In genomic region chr10:1056326-1057105, GRCh38 we compare ENCODE assay signal across 1 cellular context.
TF ChIP-seq lines count a peak whose summit lies in the region.

A gene with protein sequence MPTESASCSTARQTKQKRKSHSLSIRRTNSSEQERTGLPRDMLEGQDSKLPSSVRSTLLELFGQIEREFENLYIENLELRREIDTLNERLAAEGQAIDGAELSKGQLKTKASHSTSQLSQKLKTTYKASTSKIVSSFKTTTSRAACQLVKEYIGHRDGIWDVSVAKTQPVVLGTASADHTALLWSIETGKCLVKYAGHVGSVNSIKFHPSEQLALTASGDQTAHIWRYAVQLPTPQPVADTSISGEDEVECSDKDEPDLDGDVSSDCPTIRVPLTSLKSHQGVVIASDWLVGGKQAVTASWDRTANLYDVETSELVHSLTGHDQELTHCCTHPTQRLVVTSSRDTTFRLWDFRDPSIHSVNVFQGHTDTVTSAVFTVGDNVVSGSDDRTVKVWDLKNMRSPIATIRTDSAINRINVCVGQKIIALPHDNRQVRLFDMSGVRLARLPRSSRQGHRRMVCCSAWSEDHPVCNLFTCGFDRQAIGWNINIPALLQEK (plus strand): TSS chr10:1056385. CDS start chr10:1072156, 15,771 bp downstream.

TF ChIP-seq in HEK293, 187 proteins besides CTCF, POLR2A, EP300 and RAD21 (continued from another document and continues in another):
- TF ChIP-seq INSM2 (tag by site-specific recombination; IDR thresholded peaks at IDR 0.05): no peak; the same call in 1 of the 2 replicates
- TF ChIP-seq ZSCAN23 (tag by site-specific recombination; IDR thresholded peaks at IDR 0.05): no peak
- TF ChIP-seq ZNF133 (tag by site-specific recombination; IDR thresholded peaks at IDR 0.05): no peak
- TF ChIP-seq BCL11A (tag by site-specific recombination; IDR thresholded peaks at IDR 0.05; ENCODE audit: low read depth): no peak
- 0 out of 2 replicates have a peak, but pooled peaks have one; percentile 12 for TF ChIP-seq ZNF423 (tag by site-specific recombination; IDR thresholded peaks at IDR 0.05)
- TF ChIP-seq ZNF549 (tag by site-specific recombination; IDR thresholded peaks at IDR 0.05): no peak
- TF ChIP-seq, protein P1, sequence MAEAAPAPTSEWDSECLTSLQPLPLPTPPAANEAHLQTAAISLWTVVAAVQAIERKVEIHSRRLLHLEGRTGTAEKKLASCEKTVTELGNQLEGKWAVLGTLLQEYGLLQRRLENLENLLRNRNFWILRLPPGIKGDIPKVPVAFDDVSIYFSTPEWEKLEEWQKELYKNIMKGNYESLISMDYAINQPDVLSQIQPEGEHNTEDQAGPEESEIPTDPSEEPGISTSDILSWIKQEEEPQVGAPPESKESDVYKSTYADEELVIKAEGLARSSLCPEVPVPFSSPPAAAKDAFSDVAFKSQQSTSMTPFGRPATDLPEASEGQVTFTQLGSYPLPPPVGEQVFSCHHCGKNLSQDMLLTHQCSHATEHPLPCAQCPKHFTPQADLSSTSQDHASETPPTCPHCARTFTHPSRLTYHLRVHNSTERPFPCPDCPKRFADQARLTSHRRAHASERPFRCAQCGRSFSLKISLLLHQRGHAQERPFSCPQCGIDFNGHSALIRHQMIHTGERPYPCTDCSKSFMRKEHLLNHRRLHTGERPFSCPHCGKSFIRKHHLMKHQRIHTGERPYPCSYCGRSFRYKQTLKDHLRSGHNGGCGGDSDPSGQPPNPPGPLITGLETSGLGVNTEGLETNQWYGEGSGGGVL (tag by site-specific recombination; IDR thresholded peaks at IDR 0.05): no peak
- no peak for TF ChIP-seq ZNF529 (tag by site-specific recombination; IDR thresholded peaks at IDR 0.05; ENCODE audit: insufficient replicate concordance)
- TF ChIP-seq, protein P2, sequence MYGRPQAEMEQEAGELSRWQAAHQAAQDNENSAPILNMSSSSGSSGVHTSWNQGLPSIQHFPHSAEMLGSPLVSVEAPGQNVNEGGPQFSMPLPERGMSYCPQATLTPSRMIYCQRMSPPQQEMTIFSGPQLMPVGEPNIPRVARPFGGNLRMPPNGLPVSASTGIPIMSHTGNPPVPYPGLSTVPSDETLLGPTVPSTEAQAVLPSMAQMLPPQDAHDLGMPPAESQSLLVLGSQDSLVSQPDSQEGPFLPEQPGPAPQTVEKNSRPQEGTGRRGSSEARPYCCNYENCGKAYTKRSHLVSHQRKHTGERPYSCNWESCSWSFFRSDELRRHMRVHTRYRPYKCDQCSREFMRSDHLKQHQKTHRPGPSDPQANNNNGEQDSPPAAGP (tag by site-specific recombination; IDR thresholded peaks at IDR 0.05): no peak
- TF ChIP-seq SALL2 (tag by site-specific recombination; IDR thresholded peaks at IDR 0.05; ENCODE audit: borderline replicate concordance): no peak
- TF ChIP-seq ZNF174 (tag by site-specific recombination; IDR thresholded peaks at IDR 0.05): no peak
- TF ChIP-seq, protein P3, sequence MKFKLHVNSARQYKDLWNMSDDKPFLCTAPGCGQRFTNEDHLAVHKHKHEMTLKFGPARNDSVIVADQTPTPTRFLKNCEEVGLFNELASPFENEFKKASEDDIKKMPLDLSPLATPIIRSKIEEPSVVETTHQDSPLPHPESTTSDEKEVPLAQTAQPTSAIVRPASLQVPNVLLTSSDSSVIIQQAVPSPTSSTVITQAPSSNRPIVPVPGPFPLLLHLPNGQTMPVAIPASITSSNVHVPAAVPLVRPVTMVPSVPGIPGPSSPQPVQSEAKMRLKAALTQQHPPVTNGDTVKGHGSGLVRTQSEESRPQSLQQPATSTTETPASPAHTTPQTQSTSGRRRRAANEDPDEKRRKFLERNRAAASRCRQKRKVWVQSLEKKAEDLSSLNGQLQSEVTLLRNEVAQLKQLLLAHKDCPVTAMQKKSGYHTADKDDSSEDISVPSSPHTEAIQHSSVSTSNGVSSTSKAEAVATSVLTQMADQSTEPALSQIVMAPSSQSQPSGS (tag by site-specific recombination; IDR thresholded peaks at IDR 0.05; ENCODE audit: low read depth): no peak
- 0 out of 2 replicates have a peak, but pooled peaks have one; percentile 58 for TF ChIP-seq ZNF610 (tag by site-specific recombination; IDR thresholded peaks at IDR 0.05; ENCODE audit: borderline replicate concordance)
- 0 out of 2 replicates have a peak, but pooled peaks have one; percentile 66 for TF ChIP-seq PBX3 (CRISPR knock-in tag; IDR thresholded peaks at IDR 0.05)
- TF ChIP-seq SP3 (tag by site-specific recombination; IDR thresholded peaks at IDR 0.05): peak; percentile 78
- TF ChIP-seq ZNF202 (tag by site-specific recombination; IDR thresholded peaks at IDR 0.05; ENCODE audit: borderline replicate concordance): no peak
- TF ChIP-seq ZNF654 (tag by site-specific recombination; IDR thresholded peaks at IDR 0.05; ENCODE audit: low read depth): no peak
- no peak for TF ChIP-seq HOXD13 (CRISPR knock-in tag; IDR thresholded peaks at IDR 0.05; ENCODE audit: borderline replicate concordance)
- TF ChIP-seq ZNF214 (tag by site-specific recombination; IDR thresholded peaks at IDR 0.05; ENCODE audit: borderline replicate concordance): no peak
- peak; percentile 90 for TF ChIP-seq KLF1 (tag by site-specific recombination; IDR thresholded peaks at IDR 0.05)
- no peak for TF ChIP-seq ZNF555 (tag by site-specific recombination; conservative IDR thresholded peaks at IDR 0.05)
- no peak for TF ChIP-seq ZNF248 (tag by site-specific recombination; IDR thresholded peaks at IDR 0.05)
- 0 out of 2 replicates have a peak, but pooled peaks have one; percentile 27 for TF ChIP-seq OSR2 (tag by site-specific recombination; IDR thresholded peaks at IDR 0.05)
- no peak for TF ChIP-seq ZNF426 (tag by site-specific recombination; IDR thresholded peaks at IDR 0.05)
- TF ChIP-seq ZNF548 (tag by site-specific recombination; IDR thresholded peaks at IDR 0.05): no peak
- TF ChIP-seq ZIC2 (tag by site-specific recombination; IDR thresholded peaks at IDR 0.05): no peak
- no peak for TF ChIP-seq ZSCAN16 (tag by site-specific recombination; IDR thresholded peaks at IDR 0.05)
- TF ChIP-seq, protein P4, sequence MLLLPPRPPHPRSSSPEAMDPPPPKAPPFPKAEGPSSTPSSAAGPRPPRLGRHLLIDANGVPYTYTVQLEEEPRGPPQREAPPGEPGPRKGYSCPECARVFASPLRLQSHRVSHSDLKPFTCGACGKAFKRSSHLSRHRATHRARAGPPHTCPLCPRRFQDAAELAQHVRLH (tag by site-specific recombination; IDR thresholded peaks at IDR 0.05): peak; percentile 91
- TF ChIP-seq ZXDB (tag by site-specific recombination; IDR thresholded peaks at IDR 0.05): peak; percentile 86
- TF ChIP-seq ZNF138 (tag by site-specific recombination; IDR thresholded peaks at IDR 0.05; ENCODE audit: borderline replicate concordance): no peak
- no peak for TF ChIP-seq SETDB1 (IDR thresholded peaks at IDR 0.05; ENCODE audit: insufficient read length, low read length)
- peak; percentile 98 for TF ChIP-seq ZBTB11 (tag by site-specific recombination; conservative IDR thresholded peaks at IDR 0.05; ENCODE audit: low read depth)
- TF ChIP-seq ZNF677 (tag by site-specific recombination; IDR thresholded peaks at IDR 0.05): peak; percentile 52
- TF ChIP-seq KLF7 (tag by site-specific recombination; IDR thresholded peaks at IDR 0.05; ENCODE audit: borderline replicate concordance): peak; percentile 74; the same call in 1 of the 2 replicates
- TF ChIP-seq HOXA7 (CRISPR knock-in tag; IDR thresholded peaks at IDR 0.05; ENCODE audit: borderline replicate concordance): no peak
- TF ChIP-seq ZNF670 (tag by site-specific recombination; IDR thresholded peaks at IDR 0.05; ENCODE audit: low read depth): no peak
- no peak for TF ChIP-seq ZNF624 (tag by site-specific recombination; IDR thresholded peaks at IDR 0.05)
- TF ChIP-seq, protein P5, sequence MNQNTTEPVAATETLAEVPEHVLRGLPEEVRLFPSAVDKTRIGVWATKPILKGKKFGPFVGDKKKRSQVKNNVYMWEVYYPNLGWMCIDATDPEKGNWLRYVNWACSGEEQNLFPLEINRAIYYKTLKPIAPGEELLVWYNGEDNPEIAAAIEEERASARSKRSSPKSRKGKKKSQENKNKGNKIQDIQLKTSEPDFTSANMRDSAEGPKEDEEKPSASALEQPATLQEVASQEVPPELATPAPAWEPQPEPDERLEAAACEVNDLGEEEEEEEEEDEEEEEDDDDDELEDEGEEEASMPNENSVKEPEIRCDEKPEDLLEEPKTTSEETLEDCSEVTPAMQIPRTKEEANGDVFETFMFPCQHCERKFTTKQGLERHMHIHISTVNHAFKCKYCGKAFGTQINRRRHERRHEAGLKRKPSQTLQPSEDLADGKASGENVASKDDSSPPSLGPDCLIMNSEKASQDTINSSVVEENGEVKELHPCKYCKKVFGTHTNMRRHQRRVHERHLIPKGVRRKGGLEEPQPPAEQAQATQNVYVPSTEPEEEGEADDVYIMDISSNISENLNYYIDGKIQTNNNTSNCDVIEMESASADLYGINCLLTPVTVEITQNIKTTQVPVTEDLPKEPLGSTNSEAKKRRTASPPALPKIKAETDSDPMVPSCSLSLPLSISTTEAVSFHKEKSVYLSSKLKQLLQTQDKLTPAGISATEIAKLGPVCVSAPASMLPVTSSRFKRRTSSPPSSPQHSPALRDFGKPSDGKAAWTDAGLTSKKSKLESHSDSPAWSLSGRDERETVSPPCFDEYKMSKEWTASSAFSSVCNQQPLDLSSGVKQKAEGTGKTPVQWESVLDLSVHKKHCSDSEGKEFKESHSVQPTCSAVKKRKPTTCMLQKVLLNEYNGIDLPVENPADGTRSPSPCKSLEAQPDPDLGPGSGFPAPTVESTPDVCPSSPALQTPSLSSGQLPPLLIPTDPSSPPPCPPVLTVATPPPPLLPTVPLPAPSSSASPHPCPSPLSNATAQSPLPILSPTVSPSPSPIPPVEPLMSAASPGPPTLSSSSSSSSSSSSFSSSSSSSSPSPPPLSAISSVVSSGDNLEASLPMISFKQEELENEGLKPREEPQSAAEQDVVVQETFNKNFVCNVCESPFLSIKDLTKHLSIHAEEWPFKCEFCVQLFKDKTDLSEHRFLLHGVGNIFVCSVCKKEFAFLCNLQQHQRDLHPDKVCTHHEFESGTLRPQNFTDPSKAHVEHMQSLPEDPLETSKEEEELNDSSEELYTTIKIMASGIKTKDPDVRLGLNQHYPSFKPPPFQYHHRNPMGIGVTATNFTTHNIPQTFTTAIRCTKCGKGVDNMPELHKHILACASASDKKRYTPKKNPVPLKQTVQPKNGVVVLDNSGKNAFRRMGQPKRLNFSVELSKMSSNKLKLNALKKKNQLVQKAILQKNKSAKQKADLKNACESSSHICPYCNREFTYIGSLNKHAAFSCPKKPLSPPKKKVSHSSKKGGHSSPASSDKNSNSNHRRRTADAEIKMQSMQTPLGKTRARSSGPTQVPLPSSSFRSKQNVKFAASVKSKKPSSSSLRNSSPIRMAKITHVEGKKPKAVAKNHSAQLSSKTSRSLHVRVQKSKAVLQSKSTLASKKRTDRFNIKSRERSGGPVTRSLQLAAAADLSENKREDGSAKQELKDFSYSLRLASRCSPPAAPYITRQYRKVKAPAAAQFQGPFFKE (tag by site-specific recombination; IDR thresholded peaks at IDR 0.05; ENCODE audit: borderline replicate concordance): no peak
- TF ChIP-seq ZNF843 (tag by site-specific recombination; IDR thresholded peaks at IDR 0.05): peak; percentile 67
- peak; percentile 71; the same call in 1 of the 2 replicates for TF ChIP-seq YY1 (tag by site-specific recombination; IDR thresholded peaks at IDR 0.05)
- no peak for TF ChIP-seq ZNF157 (tag by site-specific recombination; IDR thresholded peaks at IDR 0.05)
- peak; percentile 72; the same call in 1 of the 2 replicates for TF ChIP-seq HOXC10 (CRISPR knock-in tag; IDR thresholded peaks at IDR 0.05)
- no peak for TF ChIP-seq ZNF121 (tag by site-specific recombination; IDR thresholded peaks at IDR 0.05)
